In genomic region chr16:22196559-22197168, GRCh38 we compare ENCODE assay signal across 1 cellular context.
TF ChIP-seq lines count a peak whose summit lies in the region.

No MANE protein-coding gene starts in this region.

TF ChIP-seq in IMR-90, 13 proteins besides CTCF, POLR2A, EP300 and RAD21:
- TF ChIP-seq CEBPB (IDR thresholded peaks at IDR 0.05; ENCODE audit: low read depth, low read length) = 0 out of 2 replicates have a peak, but pooled peaks have one; percentile 0
TF ChIP-seq in IMR-90: peak in this region for 1; not testable (repeated sequence) for 12.
